Comparison of ENCODE assay signal across 17 cellular contexts in the genomic region with DNA sequence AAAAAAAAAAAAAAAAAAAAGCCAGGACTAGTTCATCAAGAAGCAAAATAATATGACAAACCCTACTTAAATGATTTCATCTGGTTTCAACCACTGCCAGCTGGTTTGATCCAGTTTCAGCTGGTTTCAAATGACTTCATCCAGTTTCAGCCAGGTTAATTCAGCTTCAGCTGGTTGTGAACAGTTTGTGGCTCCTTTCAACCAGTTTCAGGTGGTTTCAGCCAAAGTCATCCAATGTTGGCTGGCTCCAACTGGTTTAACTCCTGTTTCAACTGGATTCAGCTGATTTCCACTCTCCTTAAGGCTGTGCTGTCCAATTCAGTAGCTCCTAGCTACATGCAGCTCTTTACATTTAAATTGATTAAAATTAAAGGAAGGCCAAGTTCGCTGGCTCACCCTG. TPM values are rescaled to one million over a fixed set of nuclear protein-coding genes. Genes with fewer than 3 reads are reported as not detected.
"Had no signal": no experiment of that assay in that cellular context is flagged by ENCODE, and none has a peak within 500 bp of the region (broad histone marks: within the 10 kb centered on the region; RNA-seq: fewer than 3 reads in every experiment).

No MANE protein-coding gene starts in this region.

RNA-seq across cellular contexts. Expression of a gene that starts 32.3 kb away (rescaled TPM):
- total RNA-seq: kidney epithelial cell, left ventricle myocardium inferior, lower leg skin, mononuclear cell, natural killer cell, occipital lobe, osteocyte, posterior vena cava, psoas muscle, sigmoid colon, spleen, subcutaneous adipose tissue, suprapubic skin, thoracic aorta, upper lobe of right lung had no signal
- polyA plus RNA-seq: lung, psoas muscle, sigmoid colon, small intestine, spleen had no signal
